23 cellular contexts compared by ENCODE assay signal in genomic region chr2:118975133-118975532, GRCh38. TPM values are rescaled to one million over a fixed set of nuclear protein-coding genes. Genes with fewer than 3 reads are reported as not detected.
"Had no signal": no experiment of that assay in that cellular context is flagged by ENCODE, and none has a peak within 500 bp of the region (broad histone marks: within the 10 kb centered on the region; RNA-seq: fewer than 3 reads in every experiment).

No MANE protein-coding gene starts in this region.

- H3K36me3 Mint-ChIP-seq: mesothelial cell of epicardium; natural killer cell treated with Interleukin-12 subunit alpha and Interleukin-12 subunit beta and Interleukin-15 and Interleukin-18, amount 100 ng/mL, for 72 hours; stimulated activated effector memory CD8-positive, alpha-beta T cell treated with anti-CD3 and anti-CD28 coated beads, Interleukin-12 subunit alpha, Interleukin-12 subunit beta, amount 100 ng/mL, for 72 hours; type B pancreatic cell had no signal

- H3K36me3 ChIP-seq: heart left ventricle, prostate gland, right lobe of liver, suprapubic skin, thyroid gland, uterus had no signal

- H3K4me3 ChIP-seq: heart left ventricle, prostate gland, right lobe of liver, suprapubic skin, thyroid gland, uterus had no signal

- H3K9ac ChIP-seq: parathyroid adenoma had no signal

- H3K4me3 Mint-ChIP-seq: endodermal cell; mesothelial cell of epicardium; natural killer cell treated with Interleukin-12 subunit alpha and Interleukin-12 subunit beta and Interleukin-15 and Interleukin-18, amount 100 ng/mL, for 72 hours; stimulated activated effector memory CD8-positive, alpha-beta T cell treated with anti-CD3 and anti-CD28 coated beads, Interleukin-12 subunit alpha, Interleukin-12 subunit beta, amount 100 ng/mL, for 72 hours; type B pancreatic cell had no signal

- DNase-seq: dermis blood vessel endothelial cell; effector CD4-positive, alpha-beta T cell; endodermal cell; erythroblast; foreskin melanocyte; heart left ventricle; hippocampal formation; kidney glomerular epithelial cell; right lobe of liver; stimulated activated CD4-positive, alpha-beta T cell treated with anti-CD3 and anti-CD28 coated beads, Interleukin-4, amount 100 ng/mL, for 1 hour; stimulated activated CD8-positive, alpha-beta memory T cell treated with anti-CD3 and anti-CD28 coated beads, Interleukin-4, amount 100 ng/mL, for 48 hours; stimulated activated naive CD8-positive, alpha-beta T cell treated with anti-CD3 and anti-CD28 coated beads, Interleukin-15, Interleukin-2, amounts not matched to agents 100 U/mL and 50 U/mL, for 24 hours; thyroid gland; uterus had no signal

- H3K4me1 Mint-ChIP-seq: mesothelial cell of epicardium; stimulated activated effector memory CD8-positive, alpha-beta T cell treated with anti-CD3 and anti-CD28 coated beads, Interleukin-12 subunit alpha, Interleukin-12 subunit beta, amount 100 ng/mL, for 72 hours had no signal

- H3K27me3 ChIP-seq: right lobe of liver, thyroid gland, uterus had no signal

- H3K4me1 ChIP-seq: parathyroid adenoma, prostate gland, right lobe of liver, thyroid gland, uterus had no signal

- H3K9me3 Mint-ChIP-seq: mesothelial cell of epicardium, type B pancreatic cell had no signal

- H3K27ac ChIP-seq: heart left ventricle, parathyroid adenoma, prostate gland, right lobe of liver, suprapubic skin, thyroid gland, uterus had no signal

- H3K27ac Mint-ChIP-seq: endodermal cell; mesothelial cell of epicardium; natural killer cell treated with Interleukin-12 subunit alpha and Interleukin-12 subunit beta and Interleukin-15 and Interleukin-18, amount 100 ng/mL, for 72 hours; stimulated activated effector memory CD8-positive, alpha-beta T cell treated with anti-CD3 and anti-CD28 coated beads, Interleukin-12 subunit alpha, Interleukin-12 subunit beta, amount 100 ng/mL, for 72 hours; type B pancreatic cell had no signal

- H2AFZ ChIP-seq: parathyroid adenoma had no signal

- H3K9me3 ChIP-seq: prostate gland, right lobe of liver, suprapubic skin, thyroid gland, uterus had no signal

- H3K79me2 ChIP-seq: parathyroid adenoma had no signal

RNA-seq across cellular contexts. Expression of gene MARCO, which starts 33.1 kb away (rescaled TPM):
- total RNA-seq: dermis blood vessel endothelial cell; endodermal cell; endothelial cell of umbilical vein; natural killer cell treated with Interleukin-12 subunit alpha and Interleukin-12 subunit beta and Interleukin-15 and Interleukin-18, amount 100 ng/mL, for 72 hours; renal cortical epithelial cell had no signal
